ENCODE assay signal across 8 cellular contexts in the genomic region with DNA sequence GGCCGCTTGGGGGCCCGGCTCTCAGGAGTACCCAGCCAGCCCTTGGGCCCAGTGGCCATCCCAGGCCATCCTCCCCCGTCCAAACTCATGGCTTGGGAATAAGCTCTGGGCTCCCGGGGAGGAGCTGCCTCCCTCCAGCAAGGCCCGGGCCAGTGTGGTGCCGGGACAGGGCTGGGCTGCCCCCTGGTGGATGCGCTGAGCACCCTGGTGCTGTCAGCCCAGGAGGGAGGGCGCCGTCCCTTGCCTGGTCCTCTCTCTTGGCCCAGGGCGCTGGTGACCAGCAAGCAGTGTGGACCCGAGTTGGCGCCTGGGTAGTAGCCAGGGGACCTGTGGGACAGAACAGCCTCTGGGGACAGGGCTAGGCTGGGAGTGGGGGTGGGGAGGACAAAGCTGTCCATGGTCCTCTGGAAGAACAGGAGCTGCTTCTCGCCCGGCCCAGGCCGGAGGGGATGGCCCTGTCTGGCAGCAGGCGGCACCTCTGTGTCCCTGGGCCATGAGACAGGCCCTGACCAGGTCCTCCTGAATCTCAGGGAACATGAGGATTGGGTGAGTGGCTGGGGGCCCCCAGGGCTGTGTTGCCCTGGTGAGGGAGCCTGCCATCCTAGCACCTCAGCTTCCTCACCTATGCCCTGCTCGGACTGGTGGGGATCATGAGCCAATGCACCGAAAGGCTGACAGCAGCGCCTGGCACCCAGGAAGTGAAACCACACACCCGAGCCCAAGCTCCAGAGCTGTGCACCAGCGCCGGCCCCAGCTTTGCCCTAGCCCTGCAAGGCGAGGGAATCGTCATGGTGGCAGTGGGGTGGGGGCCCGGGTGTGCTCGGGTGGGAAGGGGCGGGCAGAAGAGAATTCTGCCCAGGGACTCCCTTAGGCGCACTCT. TPM values are rescaled to one million over a fixed set of nuclear protein-coding genes. Genes with fewer than 3 reads are reported as not detected.
DNase-seq lines count a peak whose midpoint lies in the region; ATAC-seq and TF ChIP-seq lines count a peak whose summit lies in the region.

No MANE protein-coding gene starts in this region.

- no peaks in the 10 kb centered on the region for H3K36me3 Mint-ChIP-seq in activated CD8-positive, alpha-beta T cell treated with anti-CD3 and anti-CD28 coated beads, Interleukin-2, amount 10 ng/mL, durations not matched to agents 7 days and 5 days (ENCODE audit: low read depth)

- no peak overlapping the region for H3K4me3 Mint-ChIP-seq in activated CD8-positive, alpha-beta T cell treated with anti-CD3 and anti-CD28 coated beads, Interleukin-2, amount 10 ng/mL, durations not matched to agents 7 days and 5 days

- POLR2A ChIA-PET in activated CD8-positive, alpha-beta T cell treated with anti-CD3 and anti-CD28 coated beads, Interleukin-2, amount 10 ng/mL, durations not matched to agents 7 days and 5 days (lab: Charles Lee) = interaction anchor here (0.6 to 2.2 kb wide), 6 partner anchors 148 to 187 kb away, joined by 3 to 31 read pairs (median 3); partner anchors contain the start of gene FAAP20

- H3K4me1 Mint-ChIP-seq in activated CD8-positive, alpha-beta T cell treated with anti-CD3 and anti-CD28 coated beads, Interleukin-2, amount 10 ng/mL, durations not matched to agents 7 days and 5 days (ENCODE audit: low read depth) = peaks cover 9% of the 10 kb centered on the region

- H3K27ac Mint-ChIP-seq in activated CD8-positive, alpha-beta T cell treated with anti-CD3 and anti-CD28 coated beads, Interleukin-2, amount 10 ng/mL, durations not matched to agents 7 days and 5 days = no peak overlapping the region

- peak; percentile 54 for ATAC-seq in GM18505 (IDR thresholded peaks at IDR 0.05; ENCODE audit: unreplicated experiment)
- peak; percentile 97 for ATAC-seq in activated CD8-positive, alpha-beta T cell treated with anti-CD3 and anti-CD28 coated beads, Interleukin-2, amount 10 ng/mL, durations not matched to agents 7 days and 5 days

- peak; percentile 97 for DNase-seq in AG08395 (ENCODE audit: low spot score)
- peak; percentile 52 for DNase-seq in NCI-H226
- peak; percentile 81 for DNase-seq in activated CD8-positive, alpha-beta T cell treated with anti-CD3 and anti-CD28 coated beads, Interleukin-2, amount 10 ng/mL, durations not matched to agents 7 days and 5 days
- peak; percentile 55 for DNase-seq in effector CD8-positive, alpha-beta T cell (lab: John Stamatoyannopoulos, UW)
- DNase-seq in mesenteric fat pad (ENCODE audit: low spot score) = peak; percentile 95
- DNase-seq in stimulated activated CD8-positive, alpha-beta memory T cell treated with anti-CD3 and anti-CD28 coated beads, Interleukin-2, amount 100 ng/mL, for 1 hour (ENCODE audit: low read depth in 2 of 2) = peak; percentile 39 to 68
- no peak for DNase-seq in COR-L47 (lab: John Stamatoyannopoulos, UW)

- CTCF ChIA-PET in activated CD8-positive, alpha-beta T cell treated with anti-CD3 and anti-CD28 coated beads, Interleukin-2, amount 10 ng/mL, durations not matched to agents 7 days and 5 days (lab: Charles Lee) = interaction anchor here (0.6 to 7.2 kb wide), 28 partner anchors 9 to 337 kb away, joined by 3 to 259 read pairs (median 4); partner anchors contain the start of genes FAAP20, MORN1 and RER1

- no peaks in the 10 kb centered on the region for H3K9me3 Mint-ChIP-seq in activated CD8-positive, alpha-beta T cell treated with anti-CD3 and anti-CD28 coated beads, Interleukin-2, amount 10 ng/mL, durations not matched to agents 7 days and 5 days (ENCODE audit: insufficient read depth)

- no peaks in the 10 kb centered on the region for H3K27me3 Mint-ChIP-seq in activated CD8-positive, alpha-beta T cell treated with anti-CD3 and anti-CD28 coated beads, Interleukin-2, amount 10 ng/mL, durations not matched to agents 7 days and 5 days (ENCODE audit: low read depth)

- TF ChIP-seq POLR2A in GM18505 (IDR thresholded peaks at IDR 0.05; ENCODE audit: borderline replicate concordance, extremely low read depth, insufficient read depth, insufficient read length) = no peak

RNA-seq across cellular contexts. Expression of gene MORN1, which starts 9.4 kb away (rescaled TPM):
- total RNA-seq in activated CD8-positive, alpha-beta T cell treated with anti-CD3 and anti-CD28 coated beads, Interleukin-2, amount 10 ng/mL, durations not matched to agents 7 days and 5 days = 1 to 10 TPM; 6.2 to 7.9 TPM
- 4.4 TPM for total RNA-seq in mesenteric fat pad

RNA-seq across cellular contexts. Expression of gene RER1, which starts 9.7 kb away (rescaled TPM):
- 100 to 1,000 TPM; 148 to 151 TPM for total RNA-seq in activated CD8-positive, alpha-beta T cell treated with anti-CD3 and anti-CD28 coated beads, Interleukin-2, amount 10 ng/mL, durations not matched to agents 7 days and 5 days
- total RNA-seq in mesenteric fat pad = 157 TPM

RNA-seq across cellular contexts. Expression of gene PEX10, which starts 30.4 kb away (rescaled TPM):
- 10 to 100 TPM; 10.3 to 12.3 TPM for total RNA-seq in activated CD8-positive, alpha-beta T cell treated with anti-CD3 and anti-CD28 coated beads, Interleukin-2, amount 10 ng/mL, durations not matched to agents 7 days and 5 days
- 23.9 TPM for total RNA-seq in mesenteric fat pad
